1 cellular context compared by ENCODE assay signal in the genomic region with DNA sequence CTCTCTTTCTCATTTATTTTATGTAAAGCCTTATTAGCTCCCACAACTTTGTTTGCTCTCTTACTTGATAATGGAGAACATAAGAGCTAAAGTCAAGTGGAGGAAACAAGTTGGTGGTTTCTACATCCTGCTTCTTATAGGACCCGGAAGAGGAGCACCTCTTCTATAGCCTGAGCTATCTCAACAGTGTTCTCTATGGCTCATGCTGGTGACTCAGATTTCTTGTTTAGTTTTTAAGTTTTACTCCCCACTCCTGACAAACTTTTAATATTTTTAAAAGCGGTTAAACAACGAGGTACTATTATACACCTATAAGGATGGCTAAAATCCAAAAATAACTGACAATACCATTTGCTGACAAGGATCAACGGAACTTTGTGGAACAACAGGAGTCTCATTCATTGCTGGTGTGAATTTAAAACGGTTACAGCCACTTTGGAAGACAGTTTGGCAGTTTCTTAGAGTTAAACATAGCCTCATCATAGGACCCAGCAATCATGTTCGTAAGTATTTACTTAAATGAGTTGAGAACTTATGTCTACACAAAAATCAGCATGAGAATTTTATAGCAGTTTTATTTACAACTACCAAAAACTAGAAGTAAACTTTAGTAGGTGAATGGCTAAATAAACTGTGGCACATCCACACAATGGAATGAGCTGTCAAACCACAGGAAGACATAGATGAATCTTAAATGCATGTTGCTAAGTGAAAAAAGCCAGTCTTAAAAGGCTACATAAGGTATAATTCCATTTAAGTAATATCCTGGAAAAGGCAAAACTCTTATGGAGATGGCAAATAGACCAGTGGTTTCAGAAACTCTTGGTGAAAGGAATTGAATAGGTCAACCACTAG.
TF ChIP-seq lines count a peak whose summit lies in the region.

No MANE protein-coding gene starts in this region.

TF ChIP-seq in IMR-90, 13 proteins besides CTCF, POLR2A, EP300 and RAD21:
- TF ChIP-seq MAZ (IDR thresholded peaks at IDR 0.05; ENCODE audit: borderline replicate concordance, low read depth, low read length) = no peak
- TF ChIP-seq RCOR1 (IDR thresholded peaks at IDR 0.05; ENCODE audit: insufficient replicate concordance, low read length) = no peak
- TF ChIP-seq BHLHE40 (IDR thresholded peaks at IDR 0.05; ENCODE audit: low read depth, low read length) = no peak
- no peak for TF ChIP-seq SMC3 (IDR thresholded peaks at IDR 0.05; ENCODE audit: low read depth, low read length)
- TF ChIP-seq, protein P1, sequence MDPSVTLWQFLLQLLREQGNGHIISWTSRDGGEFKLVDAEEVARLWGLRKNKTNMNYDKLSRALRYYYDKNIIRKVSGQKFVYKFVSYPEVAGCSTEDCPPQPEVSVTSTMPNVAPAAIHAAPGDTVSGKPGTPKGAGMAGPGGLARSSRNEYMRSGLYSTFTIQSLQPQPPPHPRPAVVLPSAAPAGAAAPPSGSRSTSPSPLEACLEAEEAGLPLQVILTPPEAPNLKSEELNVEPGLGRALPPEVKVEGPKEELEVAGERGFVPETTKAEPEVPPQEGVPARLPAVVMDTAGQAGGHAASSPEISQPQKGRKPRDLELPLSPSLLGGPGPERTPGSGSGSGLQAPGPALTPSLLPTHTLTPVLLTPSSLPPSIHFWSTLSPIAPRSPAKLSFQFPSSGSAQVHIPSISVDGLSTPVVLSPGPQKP (IDR thresholded peaks at IDR 0.05; ENCODE audit: borderline replicate concordance, low read depth, low read length) = no peak
- TF ChIP-seq FOS (IDR thresholded peaks at IDR 0.05; ENCODE audit: low read depth, low read length) = no peak
- no peak for TF ChIP-seq MAFK (IDR thresholded peaks at IDR 0.05; ENCODE audit: low read depth, low read length)
- TF ChIP-seq CEBPB (IDR thresholded peaks at IDR 0.05; ENCODE audit: low read depth, low read length) = no peak
- TF ChIP-seq MXI1 (IDR thresholded peaks at IDR 0.05; ENCODE audit: borderline replicate concordance, low read depth, low read length) = no peak
- no peak for TF ChIP-seq RFX5 (IDR thresholded peaks at IDR 0.05; ENCODE audit: low read depth, low read length)
- TF ChIP-seq, protein P2, sequence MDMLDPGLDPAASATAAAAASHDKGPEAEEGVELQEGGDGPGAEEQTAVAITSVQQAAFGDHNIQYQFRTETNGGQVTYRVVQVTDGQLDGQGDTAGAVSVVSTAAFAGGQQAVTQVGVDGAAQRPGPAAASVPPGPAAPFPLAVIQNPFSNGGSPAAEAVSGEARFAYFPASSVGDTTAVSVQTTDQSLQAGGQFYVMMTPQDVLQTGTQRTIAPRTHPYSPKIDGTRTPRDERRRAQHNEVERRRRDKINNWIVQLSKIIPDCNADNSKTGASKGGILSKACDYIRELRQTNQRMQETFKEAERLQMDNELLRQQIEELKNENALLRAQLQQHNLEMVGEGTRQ (IDR thresholded peaks at IDR 0.05; ENCODE audit: low read depth, low read length) = no peak
